In the genomic region with DNA sequence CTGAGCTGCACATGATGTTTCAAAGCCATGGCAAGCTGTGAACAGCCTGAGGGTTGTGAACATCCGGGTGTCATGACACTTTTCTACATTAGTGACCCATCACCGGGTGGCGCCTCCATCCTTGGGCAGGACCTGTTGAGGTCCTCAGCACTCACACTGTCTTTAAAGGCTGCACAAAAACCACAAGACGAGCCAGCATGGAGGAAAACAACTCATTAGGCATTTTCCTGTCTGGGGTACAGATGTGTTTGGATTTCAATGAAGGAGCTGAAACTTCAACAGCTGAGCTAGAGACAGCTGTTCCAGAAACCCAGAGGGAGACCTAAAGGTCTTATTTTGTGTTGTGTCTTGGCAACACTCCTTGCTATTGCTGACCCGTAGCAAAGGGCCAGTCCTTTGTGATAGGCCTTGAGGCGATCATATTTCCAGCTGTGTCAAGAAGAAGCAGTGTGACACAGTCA, we compare ENCODE assay signal across 1 cellular context.
TF ChIP-seq lines count a peak whose summit lies in the region.

No MANE protein-coding gene starts in this region.

TF ChIP-seq in GM23338, 12 proteins besides CTCF, POLR2A, EP300 and RAD21 (continued from another document):
- TF ChIP-seq ZNF462 (CRISPR knock-in tag; IDR thresholded peaks at IDR 0.05) (no peak), EZH2 (IDR thresholded peaks at IDR 0.05; ENCODE audit: low read depth, unreplicated experiment) (no peak), JUNB (IDR thresholded peaks at IDR 0.05; ENCODE audit: unreplicated experiment) (no peak), NANOG (IDR thresholded peaks at IDR 0.05; ENCODE audit: borderline replicate concordance) (no peak), ZNF114 (CRISPR knock-in tag; IDR thresholded peaks at IDR 0.05) (no peak)
- TF ChIP-seq, protein P1, sequence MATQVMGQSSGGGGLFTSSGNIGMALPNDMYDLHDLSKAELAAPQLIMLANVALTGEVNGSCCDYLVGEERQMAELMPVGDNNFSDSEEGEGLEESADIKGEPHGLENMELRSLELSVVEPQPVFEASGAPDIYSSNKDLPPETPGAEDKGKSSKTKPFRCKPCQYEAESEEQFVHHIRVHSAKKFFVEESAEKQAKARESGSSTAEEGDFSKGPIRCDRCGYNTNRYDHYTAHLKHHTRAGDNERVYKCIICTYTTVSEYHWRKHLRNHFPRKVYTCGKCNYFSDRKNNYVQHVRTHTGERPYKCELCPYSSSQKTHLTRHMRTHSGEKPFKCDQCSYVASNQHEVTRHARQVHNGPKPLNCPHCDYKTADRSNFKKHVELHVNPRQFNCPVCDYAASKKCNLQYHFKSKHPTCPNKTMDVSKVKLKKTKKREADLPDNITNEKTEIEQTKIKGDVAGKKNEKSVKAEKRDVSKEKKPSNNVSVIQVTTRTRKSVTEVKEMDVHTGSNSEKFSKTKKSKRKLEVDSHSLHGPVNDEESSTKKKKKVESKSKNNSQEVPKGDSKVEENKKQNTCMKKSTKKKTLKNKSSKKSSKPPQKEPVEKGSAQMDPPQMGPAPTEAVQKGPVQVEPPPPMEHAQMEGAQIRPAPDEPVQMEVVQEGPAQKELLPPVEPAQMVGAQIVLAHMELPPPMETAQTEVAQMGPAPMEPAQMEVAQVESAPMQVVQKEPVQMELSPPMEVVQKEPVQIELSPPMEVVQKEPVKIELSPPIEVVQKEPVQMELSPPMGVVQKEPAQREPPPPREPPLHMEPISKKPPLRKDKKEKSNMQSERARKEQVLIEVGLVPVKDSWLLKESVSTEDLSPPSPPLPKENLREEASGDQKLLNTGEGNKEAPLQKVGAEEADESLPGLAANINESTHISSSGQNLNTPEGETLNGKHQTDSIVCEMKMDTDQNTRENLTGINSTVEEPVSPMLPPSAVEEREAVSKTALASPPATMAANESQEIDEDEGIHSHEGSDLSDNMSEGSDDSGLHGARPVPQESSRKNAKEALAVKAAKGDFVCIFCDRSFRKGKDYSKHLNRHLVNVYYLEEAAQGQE (IDR thresholded peaks at IDR 0.05; ENCODE audit: unreplicated experiment): no peak
TF ChIP-seq in GM23338: peak in this region for 0.
